In genomic region chr3:51388286-51389029, GRCh38 we compare ENCODE assay signal across 7 cellular contexts. TPM values are rescaled to one million over a fixed set of nuclear protein-coding genes. Genes with fewer than 3 reads are reported as not detected.
DNase-seq lines count a peak whose midpoint lies in the region; ATAC-seq and TF ChIP-seq lines count a peak whose summit lies in the region.

No MANE protein-coding gene starts in this region.

- no peaks in the 10 kb centered on the region for H3K27me3 Mint-ChIP-seq in nephron progenitor cell (ENCODE audit: low read depth, poor library complexity)

- H3K4me1 Mint-ChIP-seq in nephron progenitor cell = peaks cover 55% of the 10 kb centered on the region

- H3K36me3 Mint-ChIP-seq in nephron progenitor cell (ENCODE audit: low read depth) = peaks cover 47% of the 10 kb centered on the region

- no peak overlapping the region for H3K27ac ChIP-seq in gastroesophageal sphincter

- no peak for TF ChIP-seq POLR2A in gastroesophageal sphincter (IDR thresholded peaks at IDR 0.05)

- TF ChIP-seq EP300 in gastroesophageal sphincter (IDR thresholded peaks at IDR 0.05) = no peak

- H3K27me3 ChIP-seq in gastroesophageal sphincter = no peaks in the 10 kb centered on the region

- H3K36me3 ChIP-seq in gastroesophageal sphincter = peaks cover 0 to 44% of the 10 kb centered on the region in 2 donors

- 79 to 80% methylated on average over 1 to 3 of the region's 6 CpGs for WGBS in gastroesophageal sphincter (ENCODE audit: low coverage in 1 of 2), 2 donors

- H3K4me3 ChIP-seq in gastroesophageal sphincter = no peak overlapping the region

- peak; percentile 46 for DNase-seq in ELR (ENCODE audit: low read depth)
- peak; percentile 15 for DNase-seq in M059J (ENCODE audit: low read depth)
- DNase-seq in T47D (ENCODE audit: low read depth in 1 of 2, low spot score in 1 of 2) = peak; percentile 52 to 92
- DNase-seq in nephron progenitor cell = no peak
- no peak for DNase-seq in NCI-H446 treated with DMSO at 0.1 percent for 48 hours (lab: John Stamatoyannopoulos, UW)
- no peak for DNase-seq in NCI-H2107 (lab: John Stamatoyannopoulos, UW)

- peaks cover 10% of the 10 kb centered on the region for H3K9me3 Mint-ChIP-seq in nephron progenitor cell

- in situ Hi-C loops in T47D (cut with HindIII; ENCODE audit: low pct_unique_long_range_greater_than_20kb, low sequenced_read_pairs) = no loop called here

- H3K27ac Mint-ChIP-seq in nephron progenitor cell = peak overlapping the region; percentile 71

- no peak for ATAC-seq in gastroesophageal sphincter

- TF ChIP-seq CTCF in nephron progenitor cell (IDR thresholded peaks at IDR 0.05) (no peak), gastroesophageal sphincter (IDR thresholded peaks at IDR 0.05) (no peak)

- peaks cover 0 to 73% (median 39%) of the 10 kb centered on the region in 3 donors for H3K4me1 ChIP-seq in gastroesophageal sphincter

- H3K4me3 Mint-ChIP-seq in nephron progenitor cell = peak overlapping the region; percentile 34

- H3K9me3 ChIP-seq in gastroesophageal sphincter = no peaks in the 10 kb centered on the region

RNA-seq across cellular contexts. Expression of gene RBM15B, which starts 2.6 kb away (rescaled TPM):
- 7.7 and 13.3 TPM in 2 replicates for total RNA-seq in M059J (2014; rRNA removed; shearing (Covaris generic))
- 10 to 100 TPM; 28.5 to 51.1 (median 32.7) TPM for total RNA-seq in gastroesophageal sphincter

RNA-seq across cellular contexts. Expression of gene MANF, which starts 3.4 kb away (rescaled TPM):
- 190 and 279 TPM in 2 replicates for total RNA-seq in M059J (2014; rRNA removed; shearing (Covaris generic))
- total RNA-seq in gastroesophageal sphincter = 10 to 100 TPM; 13.7 to 38.3 (median 22.8) TPM

Comparison
In these comparisons a context has a peak if more than half of its experiments do, and no peak if none do; other contexts are left out.
1. DNase-seq: peak in ELR (single experiment), M059J (single experiment) and T47D (2 of 2); none in nephron progenitor cell (single experiment), NCI-H446 treated with DMSO at 0.1 percent for 48 hours (single experiment) and NCI-H2107 (single experiment).